14 cellular contexts compared by ENCODE assay signal in the genomic region with DNA sequence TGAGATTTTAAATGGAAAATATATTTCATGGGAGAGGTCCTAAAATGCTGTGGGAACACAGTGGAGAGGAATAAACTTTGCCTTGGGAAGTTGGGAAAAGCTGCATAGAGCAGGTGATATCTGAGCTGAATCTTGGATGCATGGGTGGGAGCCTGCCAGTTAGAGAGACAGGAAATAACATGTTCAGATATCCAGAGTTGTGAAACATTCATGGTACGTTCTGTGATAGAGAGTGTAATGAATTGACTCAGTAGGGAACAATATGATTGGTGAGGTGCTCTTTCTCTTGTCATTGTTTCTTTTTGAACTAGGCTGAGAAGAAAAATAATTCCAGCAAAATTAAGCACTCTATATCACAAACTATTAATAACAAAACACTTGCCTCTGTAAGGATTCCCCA.
"Had no signal": no experiment of that assay in that cellular context is flagged by ENCODE, and none has a peak within 500 bp of the region (broad histone marks: within the 10 kb centered on the region; RNA-seq: fewer than 3 reads in every experiment).

No MANE protein-coding gene starts in this region.

- ATAC-seq: heart left ventricle, left lung had no signal

- H3K9me3 ChIP-seq: heart left ventricle, left lung, thyroid gland, uterus had no signal

- DNase-seq: activated CD4-positive, alpha-beta T cell treated with anti-CD3 and anti-CD28 coated beads, Interleukin-2, amount 10 ng/mL, durations not matched to agents 24 days and 14 days; activated effector memory CD4-positive, alpha-beta T cell treated with Interleukin-2 at 50 U/mL for 16 hours; activated T-cell treated with anti-CD3 and anti-CD28 coated beads for 4 hours; amygdala; brain microvascular endothelial cell; foreskin melanocyte; heart left ventricle; left lung; mesendoderm; stimulated activated CD4-positive, alpha-beta T cell treated with anti-CD3 and anti-CD28 coated beads, Interleukin-4, amount 100 ng/mL, for 24 hours; thyroid gland; uterus had no signal

- H3K27ac Mint-ChIP-seq: activated CD4-positive, alpha-beta T cell treated with anti-CD3 and anti-CD28 coated beads, Interleukin-2, amount 10 ng/mL, durations not matched to agents 24 days and 14 days; activated naive CD4-positive, alpha-beta T cell treated with anti-CD3 and anti-CD28 coated beads, Interleukin-2, amount 50 U/mL, for 72 hours had no signal

- H3K9me3 Mint-ChIP-seq: activated CD4-positive, alpha-beta T cell treated with anti-CD3 and anti-CD28 coated beads, Interleukin-2, amount 10 ng/mL, durations not matched to agents 24 days and 14 days had no signal

- H3K4me3 ChIP-seq: esophagus muscularis mucosa, heart left ventricle, left lung, thyroid gland, uterus had no signal

- H3K36me3 Mint-ChIP-seq: activated naive CD4-positive, alpha-beta T cell treated with anti-CD3 and anti-CD28 coated beads, Interleukin-2, amount 50 U/mL, for 72 hours had no signal

- H3K4me3 Mint-ChIP-seq: activated CD4-positive, alpha-beta T cell treated with anti-CD3 and anti-CD28 coated beads, Interleukin-2, amount 10 ng/mL, durations not matched to agents 24 days and 14 days had no signal
